8 cellular contexts compared by ENCODE assay signal in genomic region chr12:87085286-87085685, GRCh38.
"Had no signal": no experiment of that assay in that cellular context is flagged by ENCODE, and none has a peak within 500 bp of the region (broad histone marks: within the 10 kb centered on the region; RNA-seq: fewer than 3 reads in every experiment).

No MANE protein-coding gene starts in this region.

- H3K27ac ChIP-seq: GM23248 had no signal

- ATAC-seq: HCT116, K562 had no signal

- H3K27ac Mint-ChIP-seq: HFFc6 had no signal

- H3K4me3 Mint-ChIP-seq: HFFc6 had no signal

- DNase-seq: GM23248, GOT3, H7, HFFc6, IMR-90, KG1 had no signal
